31 cellular contexts compared by ENCODE assay signal in the genomic region with DNA sequence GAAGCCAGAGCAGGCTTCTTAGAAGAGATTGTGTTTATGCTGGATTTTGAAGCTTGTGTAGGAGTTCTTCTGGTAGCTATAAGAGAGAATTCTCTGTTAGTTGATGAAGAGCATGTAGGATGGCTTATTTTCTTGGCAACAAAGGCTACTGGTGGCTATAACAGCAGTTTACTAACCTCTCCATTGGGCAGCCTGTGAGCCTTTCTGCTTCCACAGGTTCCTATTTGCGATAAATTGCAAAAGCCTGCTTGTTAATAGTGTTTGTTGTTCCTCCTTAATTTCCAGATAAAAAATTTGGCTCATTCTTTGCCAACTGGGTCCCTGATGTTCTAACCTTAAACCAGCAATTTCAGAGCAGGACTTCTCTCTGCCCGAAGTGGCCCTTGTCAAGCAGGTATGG.
"Had no signal": no experiment of that assay in that cellular context is flagged by ENCODE, and none has a peak within 500 bp of the region (broad histone marks: within the 10 kb centered on the region; RNA-seq: fewer than 3 reads in every experiment).

No MANE protein-coding gene starts in this region.

- H3K27ac ChIP-seq: body of pancreas, cardiac muscle cell, coronary artery, heart right ventricle, lower lobe of right lung, pancreas, prostate gland, sigmoid colon, stomach, tibial nerve had no signal

- H3K27ac Mint-ChIP-seq: activated CD4-positive, alpha-beta memory T cell treated with anti-CD3 and anti-CD28 coated beads, Interleukin-2, amount 10 ng/mL, durations not matched to agents 7 days and 5 days; activated CD4-positive, alpha-beta T cell treated with anti-CD3 and anti-CD28 coated beads, Interleukin-2, amount 10 ng/mL, durations not matched to agents 7 days and 5 days; activated naive CD4-positive, alpha-beta T cell treated with anti-CD3 and anti-CD28 coated beads, Interleukin-2, amount 50 U/mL, for 24 hours; activated naive CD8-positive, alpha-beta T cell treated with anti-CD3 and anti-CD28 coated beads, Interleukin-2, amount 50 U/mL, for 24 hours; activated T-helper 2 cell treated with anti-CD3 and anti-CD28 coated beads, Interferon-gamma antibody, Interleukin-2, Interleukin-4, amounts not matched to agents 10 μg/mL and 5 μg/mL and 100 μg/mL, durations not matched to agents 14 hours and 24 hours and 36 hours; effector memory CD8-positive, alpha-beta T cell; stimulated activated naive B cell treated with anti-CD40 and anti-IgM and Interleukin-4, amounts not matched to agents 10 μg/mL and 1 μg/mL and 100 μg/mL, for 72 hours; T-helper 17 cell; WTC11 had no signal

- H3K4me1 ChIP-seq: body of pancreas, lower lobe of right lung, pancreas, prostate gland, sigmoid colon, tibial nerve had no signal

- H3K9me3 ChIP-seq: body of pancreas, lower lobe of right lung, pancreas, prostate gland, sigmoid colon, stomach, tibial nerve had no signal

- H3K36me3 ChIP-seq: cardiac muscle cell, heart right ventricle, lower lobe of right lung, pancreas, prostate gland, sigmoid colon, stomach, tibial nerve had no signal

- ATAC-seq: activated naive CD8-positive, alpha-beta T cell treated with anti-CD3 and anti-CD28 coated beads, Interleukin-2, amount 50 U/mL, for 24 hours; effector memory CD8-positive, alpha-beta T cell; stimulated activated naive B cell treated with anti-CD40 and anti-IgM and Interleukin-4, amounts not matched to agents 10 μg/mL and 1 μg/mL and 100 μg/mL, for 72 hours; T-helper 17 cell; WTC11 had no signal

- H3K4me1 Mint-ChIP-seq: activated CD4-positive, alpha-beta memory T cell treated with anti-CD3 and anti-CD28 coated beads, Interleukin-2, amount 10 ng/mL, durations not matched to agents 7 days and 5 days; activated CD4-positive, alpha-beta T cell treated with anti-CD3 and anti-CD28 coated beads, Interleukin-2, amount 10 ng/mL, durations not matched to agents 7 days and 5 days; activated naive CD4-positive, alpha-beta T cell treated with anti-CD3 and anti-CD28 coated beads, Interleukin-2, amount 50 U/mL, for 24 hours; activated naive CD8-positive, alpha-beta T cell treated with anti-CD3 and anti-CD28 coated beads, Interleukin-2, amount 50 U/mL, for 24 hours; stimulated activated naive B cell treated with anti-CD40 and anti-IgM and Interleukin-4, amounts not matched to agents 10 μg/mL and 1 μg/mL and 100 μg/mL, for 72 hours; T-helper 17 cell had no signal

- DNase-seq: activated CD4-positive, alpha-beta memory T cell treated with anti-CD3 and anti-CD28 coated beads, Interleukin-2, amount 10 ng/mL, durations not matched to agents 7 days and 5 days; activated CD4-positive, alpha-beta T cell treated with anti-CD3 and anti-CD28 coated beads for 1 hour; activated CD4-positive, alpha-beta T cell treated with anti-CD3 and anti-CD28 coated beads, Interleukin-2, amount 10 ng/mL, durations not matched to agents 7 days and 5 days; activated naive CD8-positive, alpha-beta T cell treated with anti-CD3 and anti-CD28 coated beads, Interleukin-2, amount 50 U/mL, for 24 hours; activated T-cell treated with anti-CD3 and anti-CD28 coated beads, Interleukin-2, amount 50 U/mL, for 48 hours; cerebellar nuclear complex; effector memory CD8-positive, alpha-beta T cell; foreskin fibroblast; heart right ventricle; lower lobe of right lung; mesendoderm; nucleus accumbens; retina; sigmoid colon; stimulated activated CD4-positive, alpha-beta T cell treated with anti-CD3 and anti-CD28 coated beads, Interleukin-15, amount 100 ng/mL, for 24 hours; stimulated activated CD4-positive, alpha-beta T cell treated with anti-CD3 and anti-CD28 coated beads, Interleukin-2, amount 100 ng/mL, for 24 hours; stimulated activated naive B cell treated with anti-CD40 and anti-IgM and Interleukin-4, amounts not matched to agents 10 μg/mL and 1 μg/mL and 100 μg/mL, for 72 hours; stomach; T-helper 17 cell; T1000 had no signal

- H3K27me3 ChIP-seq: body of pancreas, cardiac muscle cell, pancreas, sigmoid colon, stomach, tibial nerve had no signal

- H3K9me3 Mint-ChIP-seq: activated CD4-positive, alpha-beta memory T cell treated with anti-CD3 and anti-CD28 coated beads, Interleukin-2, amount 10 ng/mL, durations not matched to agents 7 days and 5 days; activated CD4-positive, alpha-beta T cell treated with anti-CD3 and anti-CD28 coated beads, Interleukin-2, amount 10 ng/mL, durations not matched to agents 7 days and 5 days; activated naive CD4-positive, alpha-beta T cell treated with anti-CD3 and anti-CD28 coated beads, Interleukin-2, amount 50 U/mL, for 24 hours; activated naive CD8-positive, alpha-beta T cell treated with anti-CD3 and anti-CD28 coated beads, Interleukin-2, amount 50 U/mL, for 24 hours; activated T-helper 2 cell treated with anti-CD3 and anti-CD28 coated beads, Interferon-gamma antibody, Interleukin-2, Interleukin-4, amounts not matched to agents 10 μg/mL and 5 μg/mL and 100 μg/mL, durations not matched to agents 14 hours and 24 hours and 36 hours; neural crest cell had no signal

- H3K36me3 Mint-ChIP-seq: activated naive CD4-positive, alpha-beta T cell treated with anti-CD3 and anti-CD28 coated beads, Interleukin-2, amount 50 U/mL, for 24 hours; stimulated activated naive B cell treated with anti-CD40 and anti-IgM and Interleukin-4, amounts not matched to agents 10 μg/mL and 1 μg/mL and 100 μg/mL, for 72 hours; WTC11 had no signal

- H3K4me3 ChIP-seq: body of pancreas, cardiac muscle cell, coronary artery, heart right ventricle, lower lobe of right lung, pancreas, prostate gland, sigmoid colon, stomach, tibial nerve had no signal

- H3K27me3 Mint-ChIP-seq: activated CD4-positive, alpha-beta memory T cell treated with anti-CD3 and anti-CD28 coated beads, Interleukin-2, amount 10 ng/mL, durations not matched to agents 7 days and 5 days; activated naive CD4-positive, alpha-beta T cell treated with anti-CD3 and anti-CD28 coated beads, Interleukin-2, amount 50 U/mL, for 24 hours; effector memory CD8-positive, alpha-beta T cell; stimulated activated naive B cell treated with anti-CD40 and anti-IgM and Interleukin-4, amounts not matched to agents 10 μg/mL and 1 μg/mL and 100 μg/mL, for 72 hours; T-helper 17 cell had no signal

- H3K4me3 Mint-ChIP-seq: activated CD4-positive, alpha-beta memory T cell treated with anti-CD3 and anti-CD28 coated beads, Interleukin-2, amount 10 ng/mL, durations not matched to agents 7 days and 5 days; activated CD4-positive, alpha-beta T cell treated with anti-CD3 and anti-CD28 coated beads, Interleukin-2, amount 10 ng/mL, durations not matched to agents 7 days and 5 days; activated naive CD4-positive, alpha-beta T cell treated with anti-CD3 and anti-CD28 coated beads, Interleukin-2, amount 50 U/mL, for 24 hours; activated naive CD8-positive, alpha-beta T cell treated with anti-CD3 and anti-CD28 coated beads, Interleukin-2, amount 50 U/mL, for 24 hours; effector memory CD8-positive, alpha-beta T cell; neural crest cell; stimulated activated naive B cell treated with anti-CD40 and anti-IgM and Interleukin-4, amounts not matched to agents 10 μg/mL and 1 μg/mL and 100 μg/mL, for 72 hours; T-helper 17 cell; WTC11 had no signal

- FAIRE-seq: endothelial cell of umbilical vein, pancreas had no signal
